In the genomic region with DNA sequence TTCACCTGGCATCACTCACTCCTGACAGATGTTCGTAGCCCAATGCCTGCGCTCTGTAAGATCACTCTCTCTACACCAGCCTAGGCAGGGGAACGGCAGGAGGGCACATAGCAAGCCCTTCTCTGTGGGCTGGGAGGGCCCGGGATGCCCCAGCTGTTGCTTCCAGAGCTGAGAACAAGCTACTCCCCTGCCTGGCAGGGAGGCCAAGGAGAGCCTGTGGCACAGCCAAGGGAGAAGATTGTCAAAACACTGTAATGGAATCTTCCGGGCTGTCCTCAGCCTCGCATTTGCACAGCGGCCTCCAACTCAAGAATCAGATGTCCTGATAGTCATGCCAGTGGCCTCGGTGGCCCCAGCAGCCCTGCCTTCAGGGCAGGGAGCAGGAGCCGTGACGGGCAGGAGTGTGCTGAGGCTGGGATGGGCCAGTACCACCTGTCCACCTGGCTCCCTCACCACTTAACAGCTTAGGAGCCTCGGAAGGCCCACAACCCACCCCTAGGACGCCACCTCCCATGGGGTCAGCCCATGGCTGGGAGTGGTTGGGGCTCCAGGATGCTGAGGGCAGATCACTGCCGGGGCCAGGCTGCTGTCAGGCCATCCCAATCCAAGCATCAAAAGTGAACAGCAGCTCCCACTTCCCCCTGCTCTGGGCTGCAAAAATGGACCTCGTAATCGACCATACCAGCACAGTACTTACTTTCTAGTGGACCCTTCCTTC, we compare ENCODE assay signal across 22 cellular contexts. TPM values are rescaled to one million over a fixed set of nuclear protein-coding genes. Genes with fewer than 3 reads are reported as not detected.
"Had no signal": no experiment of that assay in that cellular context is flagged by ENCODE, and none has a peak within 500 bp of the region (broad histone marks: within the 10 kb centered on the region; RNA-seq: fewer than 3 reads in every experiment).

No MANE protein-coding gene starts in this region.

- H3K4me3 Mint-ChIP-seq: dendritic cell treated with granulocyte-macrophage colony-stimulating factor and Interleukin-4, amounts not matched to agents 40 ng/mL and 50 ng/mL, for 4 days; effector memory CD8-positive, alpha-beta T cell; neural crest cell; stimulated activated memory B cell treated with anti-CD40 and anti-IgM and Interleukin-4, amounts not matched to agents 10 μg/mL and 1 μg/mL and 100 μg/mL, for 72 hours; stimulated activated naive CD8-positive, alpha-beta T cell treated with anti-CD3 and anti-CD28 coated beads, Interleukin-15, amount 100 ng/mL, for 72 hours had no signal

- DNase-seq: effector memory CD8-positive, alpha-beta T cell; esophagus squamous epithelium; foreskin fibroblast; head of caudate nucleus; mammary epithelial cell; natural killer cell; nucleus accumbens; ovary; right cardiac atrium; stimulated activated CD4-positive, alpha-beta T cell treated with anti-CD3 and anti-CD28 coated beads, Interleukin-4, amount 100 ng/mL, for 24 hours; stimulated activated naive CD8-positive, alpha-beta T cell treated with anti-CD3 and anti-CD28 coated beads, Interleukin-15, amount 100 ng/mL, for 72 hours; testis; upper lobe of right lung had no signal

- H3K27ac Mint-ChIP-seq: dendritic cell treated with granulocyte-macrophage colony-stimulating factor and Interleukin-4, amounts not matched to agents 40 ng/mL and 50 ng/mL, for 4 days; effector memory CD8-positive, alpha-beta T cell; progenitor cell of endocrine pancreas; stimulated activated naive CD8-positive, alpha-beta T cell treated with anti-CD3 and anti-CD28 coated beads, Interleukin-15, amount 100 ng/mL, for 72 hours had no signal

- H3K27ac ChIP-seq: esophagus squamous epithelium, hepatocyte, ovary, testis, tibial nerve, upper lobe of right lung, vagina had no signal

- H3K36me3 ChIP-seq: esophagus squamous epithelium, ovary, tibial nerve, upper lobe of right lung, vagina had no signal

- H3K4me3 ChIP-seq: esophagus squamous epithelium, hepatocyte, ovary, smooth muscle cell, testis, tibial nerve, upper lobe of right lung, vagina had no signal

- H3K9me3 ChIP-seq: esophagus squamous epithelium, ovary, testis, tibial nerve, upper lobe of right lung, vagina had no signal

- H3K36me3 Mint-ChIP-seq: natural killer cell; stimulated activated memory B cell treated with anti-CD40 and anti-IgM and Interleukin-4, amounts not matched to agents 10 μg/mL and 1 μg/mL and 100 μg/mL, for 72 hours had no signal

- H3K9me3 Mint-ChIP-seq: dendritic cell treated with granulocyte-macrophage colony-stimulating factor and Interleukin-4, amounts not matched to agents 40 ng/mL and 50 ng/mL, for 4 days; effector memory CD8-positive, alpha-beta T cell; natural killer cell; neural crest cell; stimulated activated memory B cell treated with anti-CD40 and anti-IgM and Interleukin-4, amounts not matched to agents 10 μg/mL and 1 μg/mL and 100 μg/mL, for 72 hours; stimulated activated naive CD8-positive, alpha-beta T cell treated with anti-CD3 and anti-CD28 coated beads, Interleukin-15, amount 100 ng/mL, for 72 hours had no signal

- H3K79me2 ChIP-seq: hepatocyte had no signal

- H3K4me1 ChIP-seq: testis, tibial nerve had no signal

- ATAC-seq: effector memory CD8-positive, alpha-beta T cell; left lobe of liver; right cardiac atrium; stimulated activated naive CD8-positive, alpha-beta T cell treated with anti-CD3 and anti-CD28 coated beads, Interleukin-15, amount 100 ng/mL, for 72 hours; upper lobe of right lung had no signal

- H3K27me3 ChIP-seq: esophagus squamous epithelium, hepatocyte, ovary, testis, tibial nerve, upper lobe of right lung, vagina had no signal

- H3K4me2 ChIP-seq: hepatocyte, smooth muscle cell had no signal

- H2AFZ ChIP-seq: hepatocyte had no signal

- H3K27me3 Mint-ChIP-seq: stimulated activated naive CD8-positive, alpha-beta T cell treated with anti-CD3 and anti-CD28 coated beads, Interleukin-15, amount 100 ng/mL, for 72 hours had no signal

RNA-seq across cellular contexts. Expression of gene CENPA, which starts 43.6 kb away (rescaled TPM):
- total RNA-seq: vagina had no signal

RNA-seq across cellular contexts. Expression of gene KCNK3, which starts 49.7 kb away (rescaled TPM):
- total RNA-seq: natural killer cell had no signal
